1 cellular context compared by ENCODE assay signal in genomic region chr14:75577724-75578098, GRCh38.
TF ChIP-seq lines count a peak whose summit lies in the region.

No MANE protein-coding gene starts in this region.

TF ChIP-seq in HepG2, 621 proteins besides CTCF, POLR2A, EP300 and RAD21 (continued from another document and continues in another):
- TF ChIP-seq UBTF (CRISPR knock-in tag; IDR thresholded peaks at IDR 0.05) (0 out of 2 replicates have a peak, but pooled peaks have one; percentile 28), IRX3 (CRISPR knock-in tag; IDR thresholded peaks at IDR 0.05; ENCODE audit: borderline replicate concordance, low read depth) (0 out of 2 replicates have a peak, but pooled peaks have one; percentile 44), CCDC6 (CRISPR knock-in tag; IDR thresholded peaks at IDR 0.05) (0 out of 2 replicates have a peak, but pooled peaks have one; percentile 33), ARID5B (CRISPR knock-in tag; IDR thresholded peaks at IDR 0.05) (peak; percentile 53), ZNF441 (CRISPR knock-in tag; IDR thresholded peaks at IDR 0.05; ENCODE audit: borderline replicate concordance) (0 out of 2 replicates have a peak, but pooled peaks have one; percentile 20), KLF6 (CRISPR knock-in tag; IDR thresholded peaks at IDR 0.05) (0 out of 2 replicates have a peak, but pooled peaks have one; percentile 9), STAG1 (CRISPR knock-in tag; IDR thresholded peaks at IDR 0.05) (peak; percentile 95), TARDBP (CRISPR knock-in tag; IDR thresholded peaks at IDR 0.05) (peak; percentile 62), BRF2 (CRISPR knock-in tag; IDR thresholded peaks at IDR 0.05) (0 out of 2 replicates have a peak, but pooled peaks have one; percentile 39), SATB2 (CRISPR knock-in tag; IDR thresholded peaks at IDR 0.05) (no peak), KDM4B (CRISPR knock-in tag; IDR thresholded peaks at IDR 0.05) (peak; percentile 47; the same call in 1 of the 2 replicates), FOXO1 (CRISPR knock-in tag; IDR thresholded peaks at IDR 0.05) (0 out of 2 replicates have a peak, but pooled peaks have one; percentile 34), ZMAT3 (CRISPR knock-in tag; conservative IDR thresholded peaks at IDR 0.05) (peak; percentile 66; the same call in 1 of the 2 replicates), YEATS4 (CRISPR knock-in tag; IDR thresholded peaks at IDR 0.05; ENCODE audit: borderline replicate concordance) (no peak), HNF4A (CRISPR knock-in tag; IDR thresholded peaks at IDR 0.05) (peak; percentile 75), ZNF891 (CRISPR knock-in tag; IDR thresholded peaks at IDR 0.05) (no peak), TFDP1 (CRISPR knock-in tag; IDR thresholded peaks at IDR 0.05; ENCODE audit: borderline replicate concordance) (0 out of 2 replicates have a peak, but pooled peaks have one; percentile 11), HOXA3 (CRISPR knock-in tag; IDR thresholded peaks at IDR 0.05) (0 out of 2 replicates have a peak, but pooled peaks have one; percentile 13), KDM2A (CRISPR knock-in tag; IDR thresholded peaks at IDR 0.05; ENCODE audit: borderline replicate concordance, low read depth) (peak; percentile 66), YY1 (IDR thresholded peaks at IDR 0.05; ENCODE audit: insufficient read depth, insufficient replicate concordance, low read depth, low read length) (peak; percentile 20), DMAP1 (CRISPR knock-in tag; IDR thresholded peaks at IDR 0.05) (no peak), E2F2 (CRISPR knock-in tag; IDR thresholded peaks at IDR 0.05; ENCODE audit: borderline replicate concordance) (no peak), SMAD3 (CRISPR knock-in tag; IDR thresholded peaks at IDR 0.05) (peak; percentile 75; the same call in 1 of the 2 replicates), SAP130 (CRISPR knock-in tag; IDR thresholded peaks at IDR 0.05; ENCODE audit: low read depth) (peak; percentile 60; the same call in 1 of the 2 replicates), ZBTB14 (CRISPR knock-in tag; IDR thresholded peaks at IDR 0.05) (no peak), HDAC2 (CRISPR knock-in tag; IDR thresholded peaks at IDR 0.05) (0 out of 2 replicates have a peak, but pooled peaks have one; percentile 19), HMGXB3 (CRISPR knock-in tag; IDR thresholded peaks at IDR 0.05; ENCODE audit: borderline replicate concordance) (no peak), ZNF337 (CRISPR knock-in tag; IDR thresholded peaks at IDR 0.05; ENCODE audit: borderline replicate concordance, low read depth) (no peak), ZNF335 (CRISPR knock-in tag; IDR thresholded peaks at IDR 0.05) (0 out of 2 replicates have a peak, but pooled peaks have one; percentile 36)
- TF ChIP-seq, protein P1, sequence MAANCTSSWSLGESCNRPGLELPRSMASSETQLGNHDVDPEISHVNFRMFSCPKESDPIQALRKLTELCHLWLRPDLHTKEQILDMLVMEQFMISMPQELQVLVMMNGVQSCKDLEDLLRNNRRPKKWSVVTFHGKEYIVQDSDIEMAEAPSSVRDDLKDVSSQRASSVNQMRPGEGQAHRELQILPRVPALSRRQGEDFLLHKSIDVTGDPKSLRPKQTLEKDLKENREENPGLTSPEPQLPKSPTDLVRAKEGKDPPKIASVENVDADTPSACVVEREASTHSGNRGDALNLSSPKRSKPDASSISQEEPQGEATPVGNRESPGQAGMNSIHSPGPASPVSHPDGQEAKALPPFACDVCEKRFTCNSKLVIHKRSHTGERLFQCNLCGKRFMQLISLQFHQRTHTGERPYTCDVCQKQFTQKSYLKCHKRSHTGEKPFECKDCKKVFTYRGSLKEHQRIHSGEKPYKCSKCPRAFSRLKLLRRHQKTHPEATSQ (CRISPR knock-in tag; IDR thresholded peaks at IDR 0.05; ENCODE audit: borderline replicate concordance), result peak; percentile 57; the same call in 1 of the 2 replicates
- TF ChIP-seq, protein P2, sequence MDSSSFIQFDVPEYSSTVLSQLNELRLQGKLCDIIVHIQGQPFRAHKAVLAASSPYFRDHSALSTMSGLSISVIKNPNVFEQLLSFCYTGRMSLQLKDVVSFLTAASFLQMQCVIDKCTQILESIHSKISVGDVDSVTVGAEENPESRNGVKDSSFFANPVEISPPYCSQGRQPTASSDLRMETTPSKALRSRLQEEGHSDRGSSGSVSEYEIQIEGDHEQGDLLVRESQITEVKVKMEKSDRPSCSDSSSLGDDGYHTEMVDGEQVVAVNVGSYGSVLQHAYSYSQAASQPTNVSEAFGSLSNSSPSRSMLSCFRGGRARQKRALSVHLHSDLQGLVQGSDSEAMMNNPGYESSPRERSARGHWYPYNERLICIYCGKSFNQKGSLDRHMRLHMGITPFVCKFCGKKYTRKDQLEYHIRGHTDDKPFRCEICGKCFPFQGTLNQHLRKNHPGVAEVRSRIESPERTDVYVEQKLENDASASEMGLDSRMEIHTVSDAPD (CRISPR knock-in tag; IDR thresholded peaks at IDR 0.05), result 0 out of 2 replicates have a peak, but pooled peaks have one; percentile 22
- TF ChIP-seq, protein P3, sequence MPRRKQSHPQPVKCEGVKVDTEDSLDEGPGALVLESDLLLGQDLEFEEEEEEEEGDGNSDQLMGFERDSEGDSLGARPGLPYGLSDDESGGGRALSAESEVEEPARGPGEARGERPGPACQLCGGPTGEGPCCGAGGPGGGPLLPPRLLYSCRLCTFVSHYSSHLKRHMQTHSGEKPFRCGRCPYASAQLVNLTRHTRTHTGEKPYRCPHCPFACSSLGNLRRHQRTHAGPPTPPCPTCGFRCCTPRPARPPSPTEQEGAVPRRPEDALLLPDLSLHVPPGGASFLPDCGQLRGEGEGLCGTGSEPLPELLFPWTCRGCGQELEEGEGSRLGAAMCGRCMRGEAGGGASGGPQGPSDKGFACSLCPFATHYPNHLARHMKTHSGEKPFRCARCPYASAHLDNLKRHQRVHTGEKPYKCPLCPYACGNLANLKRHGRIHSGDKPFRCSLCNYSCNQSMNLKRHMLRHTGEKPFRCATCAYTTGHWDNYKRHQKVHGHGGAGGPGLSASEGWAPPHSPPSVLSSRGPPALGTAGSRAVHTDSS (CRISPR knock-in tag; conservative IDR thresholded peaks at IDR 0.05), result no peak
